In the genomic region with DNA sequence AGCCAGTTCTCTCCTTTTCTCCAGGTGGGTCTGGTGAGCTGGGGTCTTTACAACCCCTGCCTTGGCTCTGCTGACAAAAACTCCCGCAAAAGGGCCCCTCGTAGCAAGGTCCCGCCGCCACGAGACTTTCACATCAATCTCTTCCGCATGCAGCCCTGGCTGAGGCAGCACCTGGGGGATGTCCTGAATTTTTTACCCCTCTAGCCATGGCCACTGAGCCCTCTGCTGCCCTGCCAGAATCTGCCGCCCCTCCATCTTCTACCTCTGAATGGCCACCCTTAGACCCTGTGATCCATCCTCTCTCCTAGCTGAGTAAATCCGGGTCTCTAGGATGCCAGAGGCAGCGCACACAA, we compare ENCODE assay signal across 11 cellular contexts. TPM values are rescaled to one million over a fixed set of nuclear protein-coding genes. Genes with fewer than 3 reads are reported as not detected.
DNase-seq lines count a peak whose midpoint lies in the region; ATAC-seq and TF ChIP-seq lines count a peak whose summit lies in the region.
"Had no signal": no experiment of that assay in that cellular context is flagged by ENCODE, and none has a peak within 500 bp of the region (broad histone marks: within the 10 kb centered on the region; RNA-seq: fewer than 3 reads in every experiment).

No MANE protein-coding gene starts in this region.

- H3K27me3 Mint-ChIP-seq in stimulated activated naive CD8-positive, alpha-beta T cell treated with anti-CD3 and anti-CD28 coated beads, Interleukin-15, amount 100 ng/mL, for 72 hours = peaks cover 22% of the 10 kb centered on the region

- peaks cover 23% of the 10 kb centered on the region for H3K4me1 Mint-ChIP-seq in stimulated activated naive CD8-positive, alpha-beta T cell treated with anti-CD3 and anti-CD28 coated beads, Interleukin-15, amount 100 ng/mL, for 72 hours
- H3K4me1 Mint-ChIP-seq: CD4-positive, alpha-beta memory T cell had no signal

- no peak overlapping the region for H3K27ac ChIP-seq in Panc1 (ENCODE audit: low read length)
- H3K27ac ChIP-seq in dorsolateral prefrontal cortex = peak overlapping the region in 34 of 59 donors; percentile 17 to 85 (median 58)
- peak overlapping the region; percentile 94 to 95 for H3K27ac ChIP-seq in thoracic aorta

- H3K27me3 ChIP-seq in Panc1 (ENCODE audit: control insufficient read depth, insufficient read depth, low read length) (no peaks in the 10 kb centered on the region), dorsolateral prefrontal cortex (no peaks in the 10 kb centered on the region), mucosa of stomach (ENCODE audit: control insufficient read depth, insufficient read depth, low read length) (no peaks in the 10 kb centered on the region), thoracic aorta (replicated peaks; ENCODE audit: insufficient read depth) (no peaks in the 10 kb centered on the region)

- in situ Hi-C loops in Panc1 (cut with HindIII; ENCODE audit: low pct_unique_long_range_greater_than_20kb, low sequenced_read_pairs) = no loop called here

- H3K9me3 Mint-ChIP-seq in stimulated activated naive CD8-positive, alpha-beta T cell treated with anti-CD3 and anti-CD28 coated beads, Interleukin-15, amount 100 ng/mL, for 72 hours = no peaks in the 10 kb centered on the region

- intact Hi-C loops in Panc1 (cut with micrococcal nuclease; ENCODE audit: unreplicated experiment) (no loop called here), dorsolateral prefrontal cortex (cut with DNase I) (no loop called here)

- DNase-seq in Panc1 (ENCODE audit: low read depth, low spot score) = no peak
- DNase-seq in dorsolateral prefrontal cortex = no peak
- DNase-seq in thoracic aorta (ENCODE audit: low spot score) = no peak
- no peak for DNase-seq in midbrain (lab: John Stamatoyannopoulos, UW)
- no peak for DNase-seq in effector CD8-positive, alpha-beta T cell (lab: John Stamatoyannopoulos, UW)
- DNase-seq in SW 1271 (lab: John Stamatoyannopoulos, UW) = no peak
- no peak for DNase-seq in stimulated activated naive CD8-positive, alpha-beta T cell treated with anti-CD3 and anti-CD28 coated beads, Interleukin-15, amount 100 ng/mL, for 72 hours
- DNase-seq: CD4-positive, alpha-beta memory T cell; central memory CD4-positive, alpha-beta T cell; NCI-H146 had no signal

- H3K36me3 ChIP-seq in Panc1 (ENCODE audit: control insufficient read depth, insufficient read depth, low read length) = no peaks in the 10 kb centered on the region
- H3K36me3 ChIP-seq in mucosa of stomach (ENCODE audit: control insufficient read depth, insufficient read depth, low read length) = no peaks in the 10 kb centered on the region
- no peaks in the 10 kb centered on the region for H3K36me3 ChIP-seq in thoracic aorta

- H3K4me3 Mint-ChIP-seq in stimulated activated naive CD8-positive, alpha-beta T cell treated with anti-CD3 and anti-CD28 coated beads, Interleukin-15, amount 100 ng/mL, for 72 hours = no peak overlapping the region
- H3K4me3 Mint-ChIP-seq: CD4-positive, alpha-beta memory T cell had no signal

- CTCF ChIA-PET in Panc1 (lab: Charles Lee) = no interaction called here

- H3K9ac ChIP-seq in mucosa of stomach (ENCODE audit: low read length) = peak overlapping the region; percentile 67

- H3K4me1 ChIP-seq in Panc1 (ENCODE audit: control insufficient read depth, insufficient read depth, low read length) (peaks cover 15% of the 10 kb centered on the region), mucosa of stomach (ENCODE audit: control insufficient read depth, insufficient read depth, low read length) (peaks cover 21% of the 10 kb centered on the region), thoracic aorta (ENCODE audit: control insufficient read depth in 1 of 2, low read depth in 2 of 2) (peaks cover 12 to 29% of the 10 kb centered on the region in 2 donors)

- ATAC-seq in Panc1 (peak; percentile 13; the same call in 1 of the 2 replicates), thoracic aorta (ENCODE audit: insufficient number of reproducible peaks, low FRiP score, low read depth) (no peak)
- ATAC-seq in stimulated activated naive CD8-positive, alpha-beta T cell treated with anti-CD3 and anti-CD28 coated beads, Interleukin-15, amount 100 ng/mL, for 72 hours = no peak

- POLR2A ChIA-PET in Panc1 (lab: Charles Lee) = no interaction called here

- TF ChIP-seq CTCF in Panc1 (IDR thresholded peaks at IDR 0.05) = no peak
- no peak for TF ChIP-seq CTCF in dorsolateral prefrontal cortex (IDR thresholded peaks at IDR 0.05 in 54 of 56, conservative IDR thresholded peaks at IDR 0.05 in 2 of 56; ENCODE audit: low read depth in 1 of 56, partially characterized antibody in 56 of 56)
- TF ChIP-seq CTCF in thoracic aorta (IDR thresholded peaks at IDR 0.05) = no peak

- H3K9me3 ChIP-seq in Panc1 (ENCODE audit: control insufficient read depth, insufficient read depth, low read depth, low read length) = no peaks in the 10 kb centered on the region
- H3K9me3 ChIP-seq in mucosa of stomach (ENCODE audit: control insufficient read depth, low read length) = no peaks in the 10 kb centered on the region
- H3K9me3 ChIP-seq in thoracic aorta = no peaks in the 10 kb centered on the region

- peak overlapping the region in 1 of 2 donors; percentile 61 for H3K27ac Mint-ChIP-seq in stimulated activated naive CD8-positive, alpha-beta T cell treated with anti-CD3 and anti-CD28 coated beads, Interleukin-15, amount 100 ng/mL, for 72 hours

- no TSS peak for BruUV-seq in Panc1 (replicated peaks; lab: Mats Ljungman, UMichigan)

- no peak overlapping the region; a peak in 1 of 4 replicates for H3K4me3 ChIP-seq in Panc1 (ENCODE audit: low read depth in 2 of 2, low read length in 2 of 2)
- peak overlapping the region in 4 of 59 donors; percentile 28 to 37 (median 36) for H3K4me3 ChIP-seq in dorsolateral prefrontal cortex
- peak overlapping the region; percentile 7 for H3K4me3 ChIP-seq in mucosa of stomach (ENCODE audit: low read length)
- H3K4me3 ChIP-seq in thoracic aorta = peak overlapping the region; percentile 59

RNA-seq across cellular contexts. Expression of a gene that starts 0.8 kb away (rescaled TPM):
- 5.6 TPM for total RNA-seq in Panc1 (2021; ENCODE audit: unreplicated experiment)
- polyA plus RNA-seq in Panc1 (2012; ENCODE audit: insufficient read length) = 2.7 TPM
- total RNA-seq in dorsolateral prefrontal cortex = 10 to 100 TPM in 66 of 120 experiments, 1 to 10 TPM in 54; 3.8 to 32.2 (median 10.6) TPM
- 100 to 1,000 TPM in 1 of 2 donors, 10 to 100 TPM in 1; 55.2 to 142 TPM for total RNA-seq in thoracic aorta
- polyA plus RNA-seq: CD4-positive, alpha-beta memory T cell had no signal

RNA-seq across cellular contexts. Expression of a gene that starts 13.6 kb away (rescaled TPM):
- total RNA-seq in Panc1 (2021; ENCODE audit: unreplicated experiment) (94.9 TPM), dorsolateral prefrontal cortex (10 to 100 TPM; 28.5 to 67.8 (median 43.3) TPM), thoracic aorta (10 to 100 TPM; 62.4 to 69.3 TPM)
- polyA plus RNA-seq in Panc1 (2012; ENCODE audit: insufficient read length) = 137 TPM

RNA-seq across cellular contexts. Expression of a gene that starts 13.8 kb away (rescaled TPM):
- total RNA-seq in Panc1 (2021; ENCODE audit: unreplicated experiment) = 121 TPM
- polyA plus RNA-seq in Panc1 (2012; ENCODE audit: insufficient read length) = 86.3 TPM
- 100 to 1,000 TPM in 4 of 120 experiments, 10 to 100 TPM in 116; 48.6 to 115 (median 68.4) TPM for total RNA-seq in dorsolateral prefrontal cortex
- total RNA-seq in thoracic aorta = 10 to 100 TPM; 37.7 to 73.0 TPM

RNA-seq across cellular contexts. Expression of a gene that starts 17.6 kb away (rescaled TPM):
- total RNA-seq in Panc1 (2021; ENCODE audit: unreplicated experiment) (1.0 TPM), dorsolateral prefrontal cortex (10 to 100 TPM in 19 of 120 experiments, 1 to 10 TPM in 101; 3.0 to 17.0 (median 6.9) TPM), thoracic aorta (10 to 100 TPM; 13.8 to 40.2 TPM)
- polyA plus RNA-seq in Panc1 (2012; ENCODE audit: insufficient read length) = 0.90 TPM
- polyA plus RNA-seq: CD4-positive, alpha-beta memory T cell had no signal

RNA-seq across cellular contexts. Expression of a gene that starts 26.8 kb away (rescaled TPM):
- total RNA-seq in Panc1 (2021; ENCODE audit: unreplicated experiment) (38.1 TPM), dorsolateral prefrontal cortex (10 to 100 TPM; 15.3 to 38.3 (median 23.5) TPM), thoracic aorta (10 to 100 TPM; 14.1 to 45.4 TPM)
- polyA plus RNA-seq in Panc1 (2012; ENCODE audit: insufficient read length) = 37.2 TPM

Comparison
In these comparisons a context has a peak if more than half of its experiments do, and no peak if none do; other contexts are left out.
1. H3K4me3 ChIP-seq: peak in mucosa of stomach (single experiment) and thoracic aorta (single experiment); none in Panc1 (0 of 2).